In genomic region chr12:110277705-110278104, GRCh38 we compare ENCODE assay signal across 18 cellular contexts.
"Had no signal": no experiment of that assay in that cellular context is flagged by ENCODE, and none has a peak within 500 bp of the region (broad histone marks: within the 10 kb centered on the region; RNA-seq: fewer than 3 reads in every experiment).

No MANE protein-coding gene starts in this region.

- H3K4me3 ChIP-seq: body of pancreas, neural progenitor cell, SK-N-MC, spleen, thyroid gland had no signal

- H3K4me3 Mint-ChIP-seq: activated CD4-positive, alpha-beta memory T cell treated with anti-CD3 and anti-CD28 coated beads, Interleukin-2, amount 10 ng/mL, durations not matched to agents 7 days and 5 days; activated CD4-positive, alpha-beta T cell treated with anti-CD3 and anti-CD28 coated beads, Interleukin-2, amount 10 ng/mL, durations not matched to agents 24 days and 14 days; activated naive CD4-positive, alpha-beta T cell treated with anti-CD3 and anti-CD28 coated beads, Interleukin-2, amount 10 ng/mL, durations not matched to agents 7 days and 5 days; activated T-cell treated with anti-CD3 and anti-CD28 coated beads, Interleukin-2, amount 50 U/mL, for 72 hours; memory B cell had no signal

- H3K27ac Mint-ChIP-seq: activated CD4-positive, alpha-beta memory T cell treated with anti-CD3 and anti-CD28 coated beads, Interleukin-2, amount 10 ng/mL, durations not matched to agents 7 days and 5 days; activated CD4-positive, alpha-beta T cell treated with anti-CD3 and anti-CD28 coated beads, Interleukin-2, amount 10 ng/mL, durations not matched to agents 24 days and 14 days; activated naive CD4-positive, alpha-beta T cell treated with anti-CD3 and anti-CD28 coated beads, Interleukin-2, amount 10 ng/mL, durations not matched to agents 7 days and 5 days; activated T-cell treated with anti-CD3 and anti-CD28 coated beads, Interleukin-2, amount 50 U/mL, for 72 hours; memory B cell; neural progenitor cell had no signal

- H3K36me3 Mint-ChIP-seq: memory B cell had no signal

- DNase-seq: activated CD4-positive, alpha-beta memory T cell treated with anti-CD3 and anti-CD28 coated beads, Interleukin-2, amount 10 ng/mL, durations not matched to agents 7 days and 5 days; activated CD4-positive, alpha-beta T cell treated with anti-CD3 and anti-CD28 coated beads, Interleukin-2, amount 10 ng/mL, durations not matched to agents 24 days and 14 days; activated effector memory CD4-positive, alpha-beta T cell treated with anti-CD3 and anti-CD28 coated beads, Interleukin-2, amount 50 U/mL, for 16 hours; activated naive CD4-positive, alpha-beta T cell treated with anti-CD3 and anti-CD28 coated beads, Interleukin-2, amount 10 ng/mL, durations not matched to agents 7 days and 5 days; activated T-cell treated with anti-CD3 and anti-CD28 coated beads, Interleukin-2, amount 50 U/mL, for 72 hours; body of pancreas; central memory CD4-positive, alpha-beta T cell; foreskin fibroblast; hypothalamus; spleen; stimulated activated CD4-positive, alpha-beta T cell treated with anti-CD3 and anti-CD28 coated beads, Interleukin-4, amount 100 ng/mL, for 24 hours; stimulated activated naive CD8-positive, alpha-beta T cell treated with anti-CD3 and anti-CD28 coated beads, Interleukin-15, Interleukin-2, amounts not matched to agents 100 U/mL and 50 U/mL, for 24 hours; thyroid gland had no signal

- ATAC-seq: activated CD4-positive, CD25-positive, alpha-beta regulatory T cell treated with anti-CD3 and anti-CD28 coated beads, Interleukin-2, amount 50 U/mL, for 24 hours; activated T-cell treated with anti-CD3 and anti-CD28 coated beads, Interleukin-2, amount 50 U/mL, for 72 hours; body of pancreas; stimulated activated naive CD8-positive, alpha-beta T cell treated with anti-CD3 and anti-CD28 coated beads, Interleukin-15, Interleukin-2, amounts not matched to agents 100 U/mL and 50 U/mL, for 24 hours had no signal

- H3K27ac ChIP-seq: body of pancreas, neural progenitor cell, SK-N-MC, spleen, VCaP had no signal

- H3K36me3 ChIP-seq: spleen, thyroid gland had no signal

- H3K27me3 ChIP-seq: body of pancreas, neural progenitor cell, spleen, thyroid gland had no signal

- H3K9me3 ChIP-seq: body of pancreas, spleen, thyroid gland had no signal

- H3K9me3 Mint-ChIP-seq: activated CD4-positive, alpha-beta memory T cell treated with anti-CD3 and anti-CD28 coated beads, Interleukin-2, amount 10 ng/mL, durations not matched to agents 7 days and 5 days; activated CD4-positive, alpha-beta T cell treated with anti-CD3 and anti-CD28 coated beads, Interleukin-2, amount 10 ng/mL, durations not matched to agents 24 days and 14 days; activated naive CD4-positive, alpha-beta T cell treated with anti-CD3 and anti-CD28 coated beads, Interleukin-2, amount 10 ng/mL, durations not matched to agents 7 days and 5 days; activated T-cell treated with anti-CD3 and anti-CD28 coated beads, Interleukin-2, amount 50 U/mL, for 72 hours; memory B cell; neural progenitor cell had no signal
